Comparison of ENCODE assay signal across 8 cellular contexts in the genomic region with DNA sequence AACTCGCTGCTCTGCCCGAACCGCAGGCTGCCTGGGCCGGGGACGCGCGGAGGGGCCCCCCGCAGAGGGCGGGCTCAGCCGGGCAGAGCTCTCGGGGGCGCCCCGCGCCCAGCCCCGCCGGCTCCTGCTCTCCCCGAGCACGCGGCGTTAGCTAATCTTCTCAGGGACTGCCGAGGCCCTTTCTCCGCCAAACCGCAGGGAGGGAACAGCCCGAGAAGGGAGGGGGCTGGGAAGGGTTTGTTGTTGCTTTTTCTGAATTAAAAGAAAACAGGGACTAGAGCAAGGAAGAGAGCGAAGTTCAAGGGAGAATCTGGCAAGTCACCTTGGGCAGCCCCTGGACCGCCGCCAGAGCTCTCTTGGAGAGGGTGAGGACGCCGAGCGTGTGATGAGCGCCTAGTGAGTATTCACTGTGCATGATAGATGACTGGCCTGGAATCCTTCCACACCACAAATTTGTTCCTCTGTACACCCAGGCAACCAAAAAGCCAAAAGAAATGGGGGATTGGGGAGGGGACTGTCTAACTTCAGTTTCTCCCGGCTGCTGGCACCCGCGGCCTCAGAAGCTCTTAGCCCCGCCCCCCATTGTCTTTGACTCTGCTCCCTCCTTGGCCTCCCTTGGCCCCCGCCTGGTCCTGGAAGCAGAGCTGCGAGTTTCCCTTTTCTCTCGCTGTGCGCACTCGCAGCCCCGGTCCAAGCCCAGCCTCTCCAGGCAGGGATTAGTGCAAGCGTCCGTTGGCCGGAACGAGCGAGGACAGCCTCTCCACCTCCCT. TPM values are rescaled to one million over a fixed set of nuclear protein-coding genes. Genes with fewer than 3 reads are reported as not detected.
DNase-seq lines count a peak whose midpoint lies in the region; ATAC-seq and TF ChIP-seq lines count a peak whose summit lies in the region.

No MANE protein-coding gene starts in this region.

- intact Hi-C loops in Right ventricle myocardium inferior (cut with DNase I), result no loop called here

- H3K27me3 Mint-ChIP-seq in activated naive CD8-positive, alpha-beta T cell treated with anti-CD3 and anti-CD28 coated beads, Interleukin-2, amount 50 U/mL, for 24 hours, result peaks cover 70% of the 10 kb centered on the region

- H3K27ac Mint-ChIP-seq in activated naive CD8-positive, alpha-beta T cell treated with anti-CD3 and anti-CD28 coated beads, Interleukin-2, amount 50 U/mL, for 24 hours, result no peak overlapping the region

- TF ChIP-seq CTCF in omental fat pad (IDR thresholded peaks at IDR 0.05), result no peak

- no peaks in the 10 kb centered on the region for H3K36me3 Mint-ChIP-seq in activated naive CD8-positive, alpha-beta T cell treated with anti-CD3 and anti-CD28 coated beads, Interleukin-2, amount 50 U/mL, for 24 hours (ENCODE audit: low read depth)

- ATAC-seq in GM21528 (IDR thresholded peaks at IDR 0.05; ENCODE audit: low FRiP score, unreplicated experiment) (peak; percentile 60), Right ventricle myocardium inferior (peak; percentile 94), omental fat pad (ENCODE audit: low FRiP score) (peak; percentile 93), GM21381 (IDR thresholded peaks at IDR 0.05; ENCODE audit: unreplicated experiment) (no peak)
- ATAC-seq in activated naive CD8-positive, alpha-beta T cell treated with anti-CD3 and anti-CD28 coated beads, Interleukin-2, amount 50 U/mL, for 24 hours, result peak; percentile 68

- peaks cover 15% of the 10 kb centered on the region for H3K4me1 Mint-ChIP-seq in activated naive CD8-positive, alpha-beta T cell treated with anti-CD3 and anti-CD28 coated beads, Interleukin-2, amount 50 U/mL, for 24 hours

- peak overlapping the region; percentile 62 for H3K4me3 Mint-ChIP-seq in activated naive CD8-positive, alpha-beta T cell treated with anti-CD3 and anti-CD28 coated beads, Interleukin-2, amount 50 U/mL, for 24 hours

- H3K9me3 Mint-ChIP-seq in activated naive CD8-positive, alpha-beta T cell treated with anti-CD3 and anti-CD28 coated beads, Interleukin-2, amount 50 U/mL, for 24 hours, result no peaks in the 10 kb centered on the region

- DNase-seq in AG20443 (ENCODE audit: low spot score) (peak; percentile 90), NCI-H2196 treated with DMSO at 0.1 percent for 48 hours (lab: John Stamatoyannopoulos, UW; ENCODE audit: unreplicated experiment) (peak; percentile 93), Right ventricle myocardium inferior (ENCODE audit: missing footprints) (peak; percentile 90), omental fat pad (ENCODE audit: low spot score) (peak; percentile 80), SK-N-DZ (ENCODE audit: low spot score) (no peak)
- peak; percentile 45 for DNase-seq in activated naive CD8-positive, alpha-beta T cell treated with anti-CD3 and anti-CD28 coated beads, Interleukin-2, amount 50 U/mL, for 24 hours

RNA-seq across cellular contexts. Expression of a gene that starts 19.7 kb away (rescaled TPM):
- total RNA-seq in Right ventricle myocardium inferior (0.14 TPM), omental fat pad (1 to 10 TPM in 1 of 4 donors, not detected in 3; 2.0 TPM)
- 0.46 and 1.4 TPM in 2 replicates for polyA plus RNA-seq in SK-N-DZ (2014; cell fraction: cytosol; rRNA removed)
- 0.19 and 1.1 TPM in 2 replicates for polyA plus RNA-seq in SK-N-DZ (2014; cell fraction: nucleus; rRNA removed)
